ENCODE assay signal across 13 cellular contexts in the genomic region with DNA sequence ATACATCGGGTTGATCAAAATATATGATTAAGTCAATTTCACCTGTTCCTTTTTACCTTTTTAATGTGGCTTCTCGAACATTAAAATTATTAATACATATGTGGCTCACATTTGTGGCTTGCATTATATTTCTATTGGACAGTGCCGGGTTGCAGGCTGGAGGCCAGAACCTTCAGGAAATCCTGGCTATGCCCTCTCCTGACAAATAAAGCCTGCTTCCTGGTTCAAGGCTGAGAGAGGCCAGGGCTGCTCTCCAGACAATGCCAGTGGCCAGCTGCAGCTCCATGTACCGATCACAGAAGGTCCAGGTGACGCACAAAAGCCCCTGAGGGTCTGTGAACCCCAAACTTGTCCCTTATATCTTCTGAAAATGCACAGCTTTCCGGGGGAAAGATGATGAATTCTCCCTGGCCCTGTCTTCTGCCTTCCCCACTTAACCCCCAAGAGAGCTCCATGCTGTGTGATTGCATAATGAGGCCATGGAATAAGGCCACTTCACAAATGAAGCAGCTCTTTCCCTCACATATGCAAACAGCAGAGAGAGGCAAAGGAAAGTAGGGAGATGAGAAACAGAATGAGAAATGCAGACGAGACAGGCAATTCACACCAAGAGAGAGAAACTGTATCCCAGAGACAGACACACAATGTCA.
DNase-seq lines count a peak whose midpoint lies in the region; FAIRE-seq lines count a peak whose summit lies in the region.
"Had no signal": no experiment of that assay in that cellular context is flagged by ENCODE, and none has a peak within 500 bp of the region (broad histone marks: within the 10 kb centered on the region; RNA-seq: fewer than 3 reads in every experiment).

No MANE protein-coding gene starts in this region.

- peaks cover 74% of the 10 kb centered on the region for H3K4me1 Mint-ChIP-seq in activated CD4-positive, alpha-beta memory T cell treated with anti-CD3 and anti-CD28 coated beads, Interleukin-2, amount 10 ng/mL, durations not matched to agents 7 days and 5 days

- H3K27ac Mint-ChIP-seq in activated CD4-positive, alpha-beta memory T cell treated with anti-CD3 and anti-CD28 coated beads, Interleukin-2, amount 10 ng/mL, durations not matched to agents 7 days and 5 days, result peak overlapping the region; percentile 96

- H3K27me3 Mint-ChIP-seq in activated CD4-positive, alpha-beta memory T cell treated with anti-CD3 and anti-CD28 coated beads, Interleukin-2, amount 10 ng/mL, durations not matched to agents 7 days and 5 days, result no peaks in the 10 kb centered on the region

- no peaks in the 10 kb centered on the region for H3K9me3 Mint-ChIP-seq in activated CD4-positive, alpha-beta memory T cell treated with anti-CD3 and anti-CD28 coated beads, Interleukin-2, amount 10 ng/mL, durations not matched to agents 7 days and 5 days

- FAIRE-seq in GM18507 (lab: Jason Lieb, UNC), result peak; percentile 64
- FAIRE-seq: D721Med had no signal

- peaks cover 15% of the 10 kb centered on the region for H3K36me3 Mint-ChIP-seq in activated CD4-positive, alpha-beta memory T cell treated with anti-CD3 and anti-CD28 coated beads, Interleukin-2, amount 10 ng/mL, durations not matched to agents 7 days and 5 days (ENCODE audit: low read depth)

- CTCF ChIA-PET in activated CD4-positive, alpha-beta memory T cell treated with anti-CD3 and anti-CD28 coated beads, Interleukin-2, amount 10 ng/mL, durations not matched to agents 7 days and 5 days (lab: Charles Lee), result interaction anchor here (1.0 to 3.3 kb wide), 2 partner anchors 18 to 40 kb away, joined by 4 to 14 read pairs; no protein-coding TSS in a partner anchor

- H3K4me3 Mint-ChIP-seq in activated CD4-positive, alpha-beta memory T cell treated with anti-CD3 and anti-CD28 coated beads, Interleukin-2, amount 10 ng/mL, durations not matched to agents 7 days and 5 days, result no peak overlapping the region

- POLR2A ChIA-PET in activated CD4-positive, alpha-beta memory T cell treated with anti-CD3 and anti-CD28 coated beads, Interleukin-2, amount 10 ng/mL, durations not matched to agents 7 days and 5 days (lab: Charles Lee), result interaction anchor here (0.7 to 3.0 kb wide), 8 partner anchors 35 to 318 kb away, joined by 3 to 41 read pairs (median 5); a partner anchor contains a TSS

- DNase-seq in NCI-H1092 treated with DMSO at 0.1 percent for 48 hours (lab: John Stamatoyannopoulos, UW) (peak; percentile 31), NCI-H1092 (lab: John Stamatoyannopoulos, UW) (no peak), GM18507 (ENCODE audit: extremely low spot score, insufficient read length, low read depth) (no peak), lung microvascular endothelial cell (ENCODE audit: low read depth in 2 of 2) (peak; percentile 62 to 78), HuH-7.5 (ENCODE audit: low spot score) (no peak), NOMO-1 treated with dmso at 0.1 percent for 144 hours (lab: John Stamatoyannopoulos, UW; ENCODE audit: unreplicated experiment) (no peak)
- DNase-seq in activated CD4-positive, alpha-beta memory T cell treated with anti-CD3 and anti-CD28 coated beads, Interleukin-2, amount 10 ng/mL, durations not matched to agents 7 days and 5 days, result no peak
- no peak for DNase-seq in stimulated activated CD4-positive, alpha-beta T cell treated with anti-CD3 and anti-CD28 coated beads, Interleukin-1b, Interleukin-23, amount 100 ng/mL, for 48 hours
- DNase-seq: activated CD4-positive, alpha-beta T cell treated with anti-CD3 and anti-CD28 coated beads, Interleukin-2, amount 50 U/mL, for 4 hours; activated naive CD4-positive, alpha-beta T cell treated with Interleukin-2 at 50 U/mL for 16 hours; Kasumi-1; PC-9 had no signal

Comparison
In these comparisons a context has a peak if more than half of its experiments do, and no peak if none do; other contexts are left out.
1. DNase-seq: peak in NCI-H1092 treated with DMSO at 0.1 percent for 48 hours (single experiment) and lung microvascular endothelial cell (2 of 2); none in NCI-H1092 (single experiment), GM18507 (single experiment), activated CD4-positive, alpha-beta memory T cell treated with anti-CD3 and anti-CD28 coated beads, Interleukin-2, amount 10 ng/mL, durations not matched to agents 7 days and 5 days (single experiment), HuH-7.5 (single experiment), stimulated activated CD4-positive, alpha-beta T cell treated with anti-CD3 and anti-CD28 coated beads, Interleukin-1b, Interleukin-23, amount 100 ng/mL, for 48 hours (single experiment) and NOMO-1 treated with dmso at 0.1 percent for 144 hours (single experiment).